ENCODE assay signal across 25 cellular contexts in genomic region chr12:75990189-75990912, GRCh38.
"Had no signal": no experiment of that assay in that cellular context is flagged by ENCODE, and none has a peak within 500 bp of the region (broad histone marks: within the 10 kb centered on the region; RNA-seq: fewer than 3 reads in every experiment).

No MANE protein-coding gene starts in this region.

- H3K4me3 Mint-ChIP-seq: activated CD4-positive, alpha-beta T cell treated with anti-CD3 and anti-CD28 coated beads, Interleukin-2, amount 10 ng/mL, durations not matched to agents 7 days and 5 days; activated naive CD8-positive, alpha-beta T cell; activated T-cell treated with anti-CD3 and anti-CD28 coated beads, Interleukin-2, amount 50 U/mL, for 72 hours; dendritic cell treated with granulocyte-macrophage colony-stimulating factor and Interleukin-4, amounts not matched to agents 40 ng/mL and 50 ng/mL, for 4 days; effector memory CD8-positive, alpha-beta T cell; immature natural killer cell; natural killer cell had no signal

- FAIRE-seq: TTC549 had no signal

- DNase-seq: activated CD4-positive, alpha-beta T cell treated with anti-CD3 and anti-CD28 coated beads, Interleukin-2, amount 10 ng/mL, durations not matched to agents 7 days and 5 days; activated CD8-positive, alpha-beta memory T cell treated with anti-CD3 and anti-CD28 coated beads, Interleukin-2, amount 50 U/mL, for 48 hours; activated gamma-delta T cell treated with Interleukin-2 at 50 U/mL for 16 hours; activated T-cell treated with anti-CD3 and anti-CD28 coated beads, Interleukin-2, amount 50 U/mL, for 72 hours; amygdala; cerebellar nuclear complex; effector memory CD8-positive, alpha-beta T cell; foreskin keratinocyte; glutamatergic neuron; immature natural killer cell; left cardiac atrium; mesenchymal stem cell; natural killer cell; posterior cingulate gyrus; stimulated activated CD4-positive, alpha-beta T cell treated with anti-CD3 and anti-CD28 coated beads, Interleukin-15, amount 100 ng/mL, for 24 hours; stimulated activated CD4-positive, alpha-beta T cell treated with anti-CD3 and anti-CD28 coated beads, Interleukin-4, amount 100 ng/mL, for 1 hour; stimulated activated naive CD4-positive, alpha-beta T cell; substantia nigra had no signal

- H3K9me3 ChIP-seq: breast epithelium, neutrophil had no signal

- H3K36me3 ChIP-seq: breast epithelium, neutrophil, tibial nerve had no signal

- H3K27me3 ChIP-seq: breast epithelium, foreskin keratinocyte, tibial nerve had no signal

- H3K27me3 Mint-ChIP-seq: activated CD4-positive, alpha-beta T cell treated with anti-CD3 and anti-CD28 coated beads, Interleukin-2, amount 10 ng/mL, durations not matched to agents 7 days and 5 days; activated naive CD8-positive, alpha-beta T cell had no signal

- H3K27ac Mint-ChIP-seq: activated CD4-positive, alpha-beta T cell treated with anti-CD3 and anti-CD28 coated beads, Interleukin-2, amount 10 ng/mL, durations not matched to agents 7 days and 5 days; activated naive CD8-positive, alpha-beta T cell; activated T-cell treated with anti-CD3 and anti-CD28 coated beads, Interleukin-2, amount 50 U/mL, for 72 hours; dendritic cell treated with granulocyte-macrophage colony-stimulating factor and Interleukin-4, amounts not matched to agents 40 ng/mL and 50 ng/mL, for 4 days; effector memory CD8-positive, alpha-beta T cell; immature natural killer cell; natural killer cell had no signal

- ATAC-seq: activated T-cell treated with anti-CD3 and anti-CD28 coated beads, Interleukin-2, amount 50 U/mL, for 72 hours; effector memory CD8-positive, alpha-beta T cell; foreskin keratinocyte; left cardiac atrium; natural killer cell had no signal

- H3K9me3 Mint-ChIP-seq: effector memory CD8-positive, alpha-beta T cell; natural killer cell had no signal

- H3K4me3 ChIP-seq: breast epithelium, skin epidermis, tibial nerve had no signal

- H3K4me1 ChIP-seq: breast epithelium had no signal

- H3K27ac ChIP-seq: breast epithelium, foreskin keratinocyte, neutrophil, skin epidermis, tibial nerve had no signal

- H3K36me3 Mint-ChIP-seq: activated naive CD8-positive, alpha-beta T cell; immature natural killer cell; natural killer cell had no signal
